Comparison of ENCODE assay signal across 8 cellular contexts in genomic region chr12:76183459-76184186, GRCh38.
DNase-seq lines count a peak whose midpoint lies in the region; ATAC-seq and TF ChIP-seq lines count a peak whose summit lies in the region.

No MANE protein-coding gene starts in this region.

- no peaks in the 10 kb centered on the region for H3K79me1 ChIP-seq in mesendoderm (ENCODE audit: low read length)

- H2AK5ac ChIP-seq in mesendoderm (ENCODE audit: low read length): no peak overlapping the region

- H3K36me3 ChIP-seq in mesendoderm (ENCODE audit: control insufficient read depth, insufficient read depth, low read length): no peaks in the 10 kb centered on the region

- no peak for TF ChIP-seq CTCF in type B pancreatic cell (conservative IDR thresholded peaks at IDR 0.05)

- no peak overlapping the region for H3K9ac ChIP-seq in mesendoderm (ENCODE audit: low read length)

- H4K8ac ChIP-seq in mesendoderm (ENCODE audit: low read depth, low read length): no peak overlapping the region

- H3K4me1 Mint-ChIP-seq in activated T-helper 17 cell treated with anti-CD3 and anti-CD28 coated beads, Interleukin-2, amount 50 U/mL, for 72 hours: peaks cover 7% of the 10 kb centered on the region
- H3K4me1 Mint-ChIP-seq in type B pancreatic cell (ENCODE audit: unreplicated experiment): no peaks in the 10 kb centered on the region

- no peak overlapping the region for H2BK5ac ChIP-seq in mesendoderm (ENCODE audit: low read length)

- H3K36me3 Mint-ChIP-seq in activated T-helper 17 cell treated with anti-CD3 and anti-CD28 coated beads, Interleukin-2, amount 50 U/mL, for 72 hours (ENCODE audit: low read depth): no peaks in the 10 kb centered on the region
- no peaks in the 10 kb centered on the region for H3K36me3 Mint-ChIP-seq in type B pancreatic cell

- no peak overlapping the region for H2BK120ac ChIP-seq in mesendoderm (ENCODE audit: low read depth, low read length)

- no peak overlapping the region for H3K4ac ChIP-seq in mesendoderm (ENCODE audit: low read depth, low read length)

- H3K23ac ChIP-seq in mesendoderm (ENCODE audit: low read length): no peak overlapping the region

- no peak overlapping the region for H3K56ac ChIP-seq in mesendoderm (ENCODE audit: low read length)

- no peak overlapping the region for H4K5ac ChIP-seq in mesendoderm (ENCODE audit: low read length)

- no peak overlapping the region for H2BK15ac ChIP-seq in mesendoderm (replicated peaks; ENCODE audit: low read depth)

- peak overlapping the region; percentile 22 for H3K4me3 Mint-ChIP-seq in activated T-helper 17 cell treated with anti-CD3 and anti-CD28 coated beads, Interleukin-2, amount 50 U/mL, for 72 hours
- H3K4me3 Mint-ChIP-seq in type B pancreatic cell: no peak overlapping the region

- no peaks in the 10 kb centered on the region for H3K9me3 Mint-ChIP-seq in activated T-helper 17 cell treated with anti-CD3 and anti-CD28 coated beads, Interleukin-2, amount 50 U/mL, for 72 hours
- no peaks in the 10 kb centered on the region for H3K9me3 Mint-ChIP-seq in type B pancreatic cell

- DNase-seq in GM04504 (ENCODE audit: low read depth) (peak; percentile 94), mesendoderm (peak; percentile 5), NCI-H524 treated with DMSO at 0.1 percent for 48 hours (lab: John Stamatoyannopoulos, UW) (no peak), type B pancreatic cell (ENCODE audit: extremely low spot score, unreplicated experiment) (no peak), NCI-H1092 treated with DMSO at 0.1 percent for 48 hours (lab: John Stamatoyannopoulos, UW) (no peak)

- H3K27ac ChIP-seq in mesendoderm (ENCODE audit: low read depth, low read length): no peak overlapping the region

- H3K4me1 ChIP-seq in mesendoderm (ENCODE audit: control insufficient read depth, low read depth, low read length): no peaks in the 10 kb centered on the region

- peaks cover 2% of the 10 kb centered on the region for H3K27me3 ChIP-seq in mesendoderm (ENCODE audit: insufficient read depth, low read length, poor library complexity)

- WGBS in mesendoderm (ENCODE audit: extremely low coverage, insufficient coverage, low lambda C conversion rate): no CpG with 5 or more reads among the region's 4 CpGs

- H3K4me2 ChIP-seq in mesendoderm (ENCODE audit: low read length): no peak overlapping the region

- H3K27ac Mint-ChIP-seq in activated T-helper 17 cell treated with anti-CD3 and anti-CD28 coated beads, Interleukin-2, amount 50 U/mL, for 72 hours: peak overlapping the region; percentile 74
- H3K27ac Mint-ChIP-seq in type B pancreatic cell: no peak overlapping the region

- H3K4me3 ChIP-seq in mesendoderm (ENCODE audit: low read length): no peak overlapping the region

- no peaks in the 10 kb centered on the region for H3K79me2 ChIP-seq in mesendoderm (ENCODE audit: control insufficient read depth, insufficient read depth, low read length)

- peak; percentile 90 for ATAC-seq in GM21390 (IDR thresholded peaks at IDR 0.05; ENCODE audit: unreplicated experiment)
- peak; percentile 75 for ATAC-seq in HG03521 (IDR thresholded peaks at IDR 0.05; ENCODE audit: unreplicated experiment)
- ATAC-seq in activated T-helper 17 cell treated with anti-CD3 and anti-CD28 coated beads, Interleukin-2, amount 50 U/mL, for 72 hours (replicated peaks): peak; percentile 89

- H3K18ac ChIP-seq in mesendoderm (ENCODE audit: low read length): no peak overlapping the region

- H3K27me3 Mint-ChIP-seq in activated T-helper 17 cell treated with anti-CD3 and anti-CD28 coated beads, Interleukin-2, amount 50 U/mL, for 72 hours: peaks cover 41% of the 10 kb centered on the region
- peaks cover 7% of the 10 kb centered on the region for H3K27me3 Mint-ChIP-seq in type B pancreatic cell

Comparison
In these comparisons a context has a peak if more than half of its experiments do, and no peak if none do; other contexts are left out.
1. DNase-seq: peak in GM04504 (single experiment) and mesendoderm (single experiment); none in NCI-H524 treated with DMSO at 0.1 percent for 48 hours (single experiment), type B pancreatic cell (single experiment) and NCI-H1092 treated with DMSO at 0.1 percent for 48 hours (single experiment).
2. Peak in every context shown above with its lines, with median percentiles within 50 percentile points of each other: ATAC-seq.